Comparison of ENCODE assay signal across 9 cellular contexts in the genomic region with DNA sequence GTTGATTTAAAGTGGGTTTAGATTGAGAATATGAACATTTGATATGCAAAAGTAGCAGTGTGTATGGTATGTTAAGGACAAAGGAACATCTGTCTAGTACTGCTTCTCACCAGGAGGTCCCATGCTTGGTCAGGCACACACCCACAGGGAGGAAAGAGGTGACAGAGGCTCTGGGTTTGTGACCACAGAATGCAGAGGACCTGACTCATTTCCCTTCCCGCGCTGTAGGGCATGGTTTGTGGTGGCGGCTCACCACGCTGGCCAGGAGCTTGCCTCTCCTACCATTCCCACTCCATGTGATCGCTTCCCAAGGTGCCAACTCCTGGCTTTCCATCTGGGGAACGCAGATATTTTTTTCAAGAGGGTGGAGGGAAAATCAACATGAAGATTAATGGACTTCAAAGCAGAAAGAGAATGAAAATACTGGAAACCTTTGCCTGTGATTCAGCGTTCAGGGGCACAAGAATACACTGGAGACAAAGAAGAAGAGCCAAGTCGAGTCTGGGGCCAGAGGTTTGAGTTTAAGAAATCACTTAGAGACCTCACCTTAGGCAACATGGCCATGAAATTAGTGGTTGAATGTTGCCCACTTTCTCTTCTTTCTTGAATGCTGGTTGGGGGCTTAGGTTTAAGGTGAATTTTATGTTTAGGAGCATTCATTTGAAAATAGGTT.
A peak's percentile ranks its signal among the peaks of the same experiment; 100 is the strongest.
DNase-seq lines count a peak whose midpoint lies in the region; ATAC-seq and TF ChIP-seq lines count a peak whose summit lies in the region.
"Had no signal": no experiment of that assay in that cellular context is flagged by ENCODE, and none has a peak within 500 bp of the region (broad histone marks: within the 10 kb centered on the region; RNA-seq: fewer than 3 reads in every experiment).

No MANE protein-coding gene starts in this region.

- no peaks in the 10 kb centered on the region for H3F3A ChIP-seq in neural progenitor cell (ENCODE audit: low read depth)

- H3K4me2 ChIP-seq in neural progenitor cell: no peak overlapping the region

- no peak for TF ChIP-seq POLR2A in tibial nerve (IDR thresholded peaks at IDR 0.05)

- peak overlapping the region; percentile 55 for H3K27ac ChIP-seq in mesodermal cell (ENCODE audit: low read depth, low read length, severe bottlenecking)
- H3K27ac ChIP-seq in tibial nerve: no peak overlapping the region
- no peak overlapping the region for H3K27ac ChIP-seq in neural progenitor cell
- H3K27ac ChIP-seq: upper lobe of left lung had no signal

- H4K20me1 ChIP-seq in neural progenitor cell (ENCODE audit: low read depth): no peaks in the 10 kb centered on the region

- no peak for TF ChIP-seq EP300 in tibial nerve (IDR thresholded peaks at IDR 0.05)

- H3K27me3 ChIP-seq in tibial nerve: no peaks in the 10 kb centered on the region
- H3K27me3 ChIP-seq in neural progenitor cell: no peaks in the 10 kb centered on the region
- H3K27me3 ChIP-seq: upper lobe of left lung had no signal

- H3K9ac ChIP-seq in neural progenitor cell: no peak overlapping the region

- DNase-seq in ACHN: peak; percentile 93
- DNase-seq in T-helper 2 cell treated with Interferon-gamma antibody and Interleukin-4, amounts not matched to agents 5 μg/mL and 100 μg/mL, for 36 hours (ENCODE audit: low spot score): peak; percentile 51
- DNase-seq in tibial nerve (ENCODE audit: low spot score in 2 of 2): no peak
- no peak for DNase-seq in ecto neural progenitor cell (ENCODE audit: low spot score)
- no peak for DNase-seq in neural progenitor cell (ENCODE audit: low spot score)

- peaks cover 8% of the 10 kb centered on the region for H3K4me1 Mint-ChIP-seq in T-helper 2 cell treated with Interferon-gamma antibody and Interleukin-4, amounts not matched to agents 5 μg/mL and 100 μg/mL, for 36 hours (ENCODE audit: low read depth)
- H3K4me1 Mint-ChIP-seq in neural progenitor cell: peaks cover 8% of the 10 kb centered on the region

- H3K79me2 ChIP-seq in neural progenitor cell (ENCODE audit: low read depth): no peaks in the 10 kb centered on the region

- H3K36me3 ChIP-seq in mesodermal cell (ENCODE audit: control insufficient read depth, insufficient read depth, low read length): no peaks in the 10 kb centered on the region
- H3K36me3 ChIP-seq in tibial nerve: no peaks in the 10 kb centered on the region
- no peaks in the 10 kb centered on the region for H3K36me3 ChIP-seq in neural progenitor cell
- H3K36me3 ChIP-seq: upper lobe of left lung had no signal

- no peak overlapping the region for H3K27ac Mint-ChIP-seq in T-helper 2 cell treated with Interferon-gamma antibody and Interleukin-4, amounts not matched to agents 5 μg/mL and 100 μg/mL, for 36 hours
- no peak overlapping the region for H3K27ac Mint-ChIP-seq in neural progenitor cell

- H3K27me3 Mint-ChIP-seq in T-helper 2 cell treated with Interferon-gamma antibody and Interleukin-4, amounts not matched to agents 5 μg/mL and 100 μg/mL, for 36 hours (ENCODE audit: low read depth): peaks cover 5% of the 10 kb centered on the region
- no peaks in the 10 kb centered on the region for H3K27me3 Mint-ChIP-seq in neural progenitor cell (ENCODE audit: insufficient read depth, low read depth)

- no peak overlapping the region for H3K4me3 ChIP-seq in mesodermal cell (ENCODE audit: extremely low read depth, insufficient read depth, low read length, poor library complexity, severe bottlenecking)
- no peak overlapping the region for H3K4me3 ChIP-seq in tibial nerve
- H3K4me3 ChIP-seq in neural progenitor cell: no peak overlapping the region
- H3K4me3 ChIP-seq: upper lobe of left lung had no signal

- H3K9me3 Mint-ChIP-seq in T-helper 2 cell treated with Interferon-gamma antibody and Interleukin-4, amounts not matched to agents 5 μg/mL and 100 μg/mL, for 36 hours: no peaks in the 10 kb centered on the region
- H3K9me3 Mint-ChIP-seq in neural progenitor cell: peaks cover 17% of the 10 kb centered on the region

- H3K4me1 ChIP-seq in mesodermal cell (ENCODE audit: control insufficient read depth, insufficient read depth, low read length, poor library complexity, severe bottlenecking) (peaks cover 16% of the 10 kb centered on the region), tibial nerve (peaks cover 0 to 7% (median 0%) of the 10 kb centered on the region in 4 donors), neural progenitor cell (no peaks in the 10 kb centered on the region)
- H3K4me1 ChIP-seq: upper lobe of left lung had no signal

- 61 to 91% methylated on average over 2 to 7 of the region's 8 CpGs for WGBS in mesodermal cell (ENCODE audit: insufficient coverage in 2 of 2), 2 experiments
- WGBS in tibial nerve, 2 donors: 83 to 89% methylated on average over 8 of the region's 8 CpGs

- H2AFZ ChIP-seq in neural progenitor cell (replicated peaks): no peak overlapping the region

- no peak for TF ChIP-seq CTCF in tibial nerve (IDR thresholded peaks at IDR 0.05)
- TF ChIP-seq CTCF in neural progenitor cell (IDR thresholded peaks at IDR 0.05): no peak

- ATAC-seq in GM18870 (IDR thresholded peaks at IDR 0.05; ENCODE audit: unreplicated experiment): peak; percentile 99
- peak; percentile 90 for ATAC-seq in HG03066 (IDR thresholded peaks at IDR 0.05; ENCODE audit: low read depth, unreplicated experiment)

- H3K9me3 ChIP-seq in mesodermal cell (ENCODE audit: control insufficient read depth, low read length) (peaks cover 5% of the 10 kb centered on the region), tibial nerve (no peaks in the 10 kb centered on the region), neural progenitor cell (ENCODE audit: low read depth) (no peaks in the 10 kb centered on the region)
- H3K9me3 ChIP-seq: upper lobe of left lung had no signal

- in situ Hi-C loops in ACHN (cut with HindIII; ENCODE audit: low pct_ligation_motif_present, low pct_unique_long_range_greater_than_20kb, low sequenced_read_pairs): no loop called here

- H3K36me3 Mint-ChIP-seq in T-helper 2 cell treated with Interferon-gamma antibody and Interleukin-4, amounts not matched to agents 5 μg/mL and 100 μg/mL, for 36 hours (ENCODE audit: low read depth): no peaks in the 10 kb centered on the region
- H3K36me3 Mint-ChIP-seq in neural progenitor cell: peaks cover 6% of the 10 kb centered on the region

- no peak overlapping the region for H3K4me3 Mint-ChIP-seq in T-helper 2 cell treated with Interferon-gamma antibody and Interleukin-4, amounts not matched to agents 5 μg/mL and 100 μg/mL, for 36 hours
- no peak overlapping the region for H3K4me3 Mint-ChIP-seq in neural progenitor cell

Comparison
In these comparisons a context has a peak if more than half of its experiments do, and no peak if none do; other contexts are left out.
1. DNase-seq: peak in ACHN (single experiment) and T-helper 2 cell treated with Interferon-gamma antibody and Interleukin-4, amounts not matched to agents 5 μg/mL and 100 μg/mL, for 36 hours (single experiment); none in tibial nerve (0 of 2), ecto neural progenitor cell (single experiment) and neural progenitor cell (single experiment).